1 cellular context compared by ENCODE assay signal in genomic region chr12:123435636-123436016, GRCh38.
TF ChIP-seq lines count a peak whose summit lies in the region.

No MANE protein-coding gene starts in this region.

TF ChIP-seq in SK-N-SH, 30 proteins besides CTCF, POLR2A, EP300 and RAD21 (continued from another document):
- no peak for TF ChIP-seq USF2 (IDR thresholded peaks at IDR 0.05; ENCODE audit: borderline replicate concordance, low read depth, low read length)
- no peak for TF ChIP-seq TCF12 (IDR thresholded peaks at IDR 0.05)
- TF ChIP-seq FOXJ3 (CRISPR knock-in tag; IDR thresholded peaks at IDR 0.05), result no peak
- no peak for TF ChIP-seq MEF2A (IDR thresholded peaks at IDR 0.05; ENCODE audit: borderline replicate concordance, low read depth)
- no peak for TF ChIP-seq IRF3 (IDR thresholded peaks at IDR 0.05; ENCODE audit: low read depth, low read length)
- TF ChIP-seq REST (IDR thresholded peaks at IDR 0.05; ENCODE audit: low read depth, low read length), result no peak
